In genomic region chr5:179793470-179794139, GRCh38 we compare ENCODE assay signal across 8 cellular contexts. TPM values are rescaled to one million over a fixed set of nuclear protein-coding genes. Genes with fewer than 3 reads are reported as not detected.
A peak's percentile ranks its signal among the peaks of the same experiment; 100 is the strongest.
DNase-seq lines count a peak whose midpoint lies in the region; ATAC-seq and TF ChIP-seq lines count a peak whose summit lies in the region.

A gene with protein sequence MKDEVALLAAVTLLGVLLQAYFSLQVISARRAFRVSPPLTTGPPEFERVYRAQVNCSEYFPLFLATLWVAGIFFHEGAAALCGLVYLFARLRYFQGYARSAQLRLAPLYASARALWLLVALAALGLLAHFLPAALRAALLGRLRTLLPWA (plus strand): TSS chr5:179793986. CDS start chr5:179794081, 95 bp downstream.

- no peak for TF ChIP-seq CTCF in activated B cell treated with CpG ODN at 0.5 μM for 24 hours (IDR thresholded peaks at IDR 0.05)
- TF ChIP-seq CTCF in mucosa of descending colon (IDR thresholded peaks at IDR 0.05) = no peak

- ATAC-seq in activated B cell treated with CpG ODN at 0.5 μM for 24 hours (ENCODE audit: low read depth) (peak; percentile 33), mucosa of descending colon (no peak), aorta (ENCODE audit: low FRiP score) (peak; percentile 75)
- ATAC-seq in effector memory CD8-positive, alpha-beta T cell (replicated peaks) = peak; percentile 78

- no peak within 1 kb of the TSS for H3K4me3 ChIP-seq in mucosa of descending colon
- no peak within 1 kb of the TSS for H3K4me3 ChIP-seq in aorta (ENCODE audit: low read length in 2 of 2)

- CTCF ChIA-PET in activated B cell treated with CpG ODN at 0.5 μM for 24 hours (lab: Charles Lee) = interaction anchor here (1.2 kb wide), 1 partner anchor 31 kb away, joined by 11 read pairs; no protein-coding TSS in a partner anchor

- peak within 1 kb of the TSS; percentile 24 for H3K27ac Mint-ChIP-seq in activated B cell treated with CpG ODN at 0.5 μM for 24 hours
- H3K27ac Mint-ChIP-seq in effector memory CD8-positive, alpha-beta T cell = peak within 1 kb of the TSS; percentile 88 to 97

- no peaks in the 10 kb centered on the region for H3K27me3 ChIP-seq in aorta (ENCODE audit: control insufficient read depth in 1 of 2, insufficient read depth in 2 of 2, low read length in 1 of 2)

- H3K4me1 ChIP-seq in mucosa of descending colon (ENCODE audit: low read depth) = peaks cover 26% of the 10 kb centered on the region
- H3K4me1 ChIP-seq in aorta (ENCODE audit: control insufficient read depth in 1 of 2, insufficient read depth in 2 of 2, low read length in 2 of 2) = no peaks in the 10 kb centered on the region

- H3K27me3 Mint-ChIP-seq in activated B cell treated with CpG ODN at 0.5 μM for 24 hours = no peaks in the 10 kb centered on the region
- no peaks in the 10 kb centered on the region for H3K27me3 Mint-ChIP-seq in effector memory CD8-positive, alpha-beta T cell

- H3K9me3 Mint-ChIP-seq in activated B cell treated with CpG ODN at 0.5 μM for 24 hours = no peaks in the 10 kb centered on the region
- H3K9me3 Mint-ChIP-seq in effector memory CD8-positive, alpha-beta T cell = no peaks in the 10 kb centered on the region

- peaks cover 29% of the 10 kb centered on the region for H3K4me1 Mint-ChIP-seq in activated B cell treated with CpG ODN at 0.5 μM for 24 hours
- peaks cover 24 to 34% of the 10 kb centered on the region in 2 donors for H3K4me1 Mint-ChIP-seq in effector memory CD8-positive, alpha-beta T cell (ENCODE audit: low read depth in 2 of 2)

- POLR2A ChIA-PET in activated B cell treated with CpG ODN at 0.5 μM for 24 hours (lab: Charles Lee) = interaction anchor here (1.1 to 3.3 kb wide), 3 partner anchors 61 to 170 kb away, joined by 3 to 14 read pairs (median 4); partner anchors contain the start of genes HNRNPH1 and MAML1

- no peaks in the 10 kb centered on the region for H3K9me3 ChIP-seq in mucosa of descending colon
- no peaks in the 10 kb centered on the region for H3K9me3 ChIP-seq in aorta (ENCODE audit: control insufficient read depth, low read length)

- DNase-seq in DMS 273 (lab: John Stamatoyannopoulos, UW; ENCODE audit: unreplicated experiment) (peak; percentile 49), DMS 273 treated with DMSO at 0.1 percent for 48 hours (lab: John Stamatoyannopoulos, UW) (no peak), activated B cell treated with CpG ODN at 0.5 μM for 24 hours (peak; percentile 29), mucosa of descending colon (peak; percentile 62 to 88 (median 78)), aorta (peak; percentile 91 to 95), NAMALWA (ENCODE audit: low spot score) (no peak), COR-L47 (lab: John Stamatoyannopoulos, UW) (no peak)
- DNase-seq in effector memory CD8-positive, alpha-beta T cell = peak; percentile 67 to 73 (median 71)

- intact Hi-C loops in activated B cell treated with CpG ODN at 0.5 μM for 24 hours (cut with micrococcal nuclease) = loop anchor here (10.0 kb wide), 1 partner anchor 169 kb away; the partner anchor contains the start of gene HNRNPH1
- intact Hi-C loops in mucosa of descending colon (cut with DNase I, micrococcal nuclease) = no loop called here
- intact Hi-C loops in aorta (cut with DNase I) = loop anchor here in 1 of 2 donors (10.0 kb wide), 2 partner anchors 69 to 119 kb away; no protein-coding TSS in a partner anchor

- peaks cover 10% of the 10 kb centered on the region for H3K36me3 Mint-ChIP-seq in activated B cell treated with CpG ODN at 0.5 μM for 24 hours (ENCODE audit: low read depth)
- peaks cover 32% of the 10 kb centered on the region for H3K36me3 Mint-ChIP-seq in effector memory CD8-positive, alpha-beta T cell (ENCODE audit: insufficient read depth)

- WGBS in aorta, 2 donors = 4 to 5% methylated on average over 19 of the region's 19 CpGs

- H3K36me3 ChIP-seq in mucosa of descending colon (ENCODE audit: low read depth) (peaks cover 4% of the 10 kb centered on the region), aorta (ENCODE audit: control insufficient read depth in 1 of 2, insufficient read depth in 2 of 2, low read length in 1 of 2) (no peaks in the 10 kb centered on the region)

- H3K4me3 Mint-ChIP-seq in activated B cell treated with CpG ODN at 0.5 μM for 24 hours = peak within 1 kb of the TSS; percentile 64
- H3K4me3 Mint-ChIP-seq in effector memory CD8-positive, alpha-beta T cell = peak within 1 kb of the TSS; percentile 76 to 77

- H3K27ac ChIP-seq in aorta (ENCODE audit: low read depth in 1 of 2, low read length in 2 of 2) = no peak within 1 kb of the TSS

RNA-seq across cellular contexts. Expression of the gene that starts here (rescaled TPM):
- 2.6 and 2.7 TPM in 2 replicates for total RNA-seq in activated B cell treated with CpG ODN at 0.5 μM for 24 hours
- total RNA-seq in mucosa of descending colon = 10 to 100 TPM in 1 of 3 donors, 1 to 10 TPM in 2; 3.0 to 10.4 (median 7.0) TPM
- total RNA-seq in aorta = 10 to 100 TPM; 16.1 to 34.7 TPM
- polyA plus RNA-seq in aorta = 1 to 10 TPM; 6.6 to 9.3 TPM

Comparison
In these comparisons a context has a peak if more than half of its experiments do, and no peak if none do; other contexts are left out.
1. DNase-seq: peak in DMS 273 (single experiment), activated B cell treated with CpG ODN at 0.5 μM for 24 hours (single experiment), effector memory CD8-positive, alpha-beta T cell (3 of 3), mucosa of descending colon (3 of 3) and aorta (2 of 2); none in DMS 273 treated with DMSO at 0.1 percent for 48 hours (single experiment), NAMALWA (single experiment) and COR-L47 (single experiment).